In genomic region chr21:42480736-42481135, GRCh38 we compare ENCODE assay signal across 1 cellular context.
TF ChIP-seq lines count a peak whose summit lies in the region.

No MANE protein-coding gene starts in this region.

TF ChIP-seq in H1, 55 proteins besides CTCF, POLR2A, EP300 and RAD21 (continued from another document):
- no peak for TF ChIP-seq PHF8 (conservative IDR thresholded peaks at IDR 0.05; ENCODE audit: low read depth, low read length)
- TF ChIP-seq KDM1A (IDR thresholded peaks at IDR 0.05; ENCODE audit: borderline replicate concordance, low read length): no peak
- no peak for TF ChIP-seq KDM4A (IDR thresholded peaks at IDR 0.05; ENCODE audit: low read depth, low read length, severe bottlenecking)
- no peak for TF ChIP-seq MAX (IDR thresholded peaks at IDR 0.05)
TF ChIP-seq in H1: peak in this region for 0.
